ENCODE assay signal across 14 cellular contexts in the genomic region with DNA sequence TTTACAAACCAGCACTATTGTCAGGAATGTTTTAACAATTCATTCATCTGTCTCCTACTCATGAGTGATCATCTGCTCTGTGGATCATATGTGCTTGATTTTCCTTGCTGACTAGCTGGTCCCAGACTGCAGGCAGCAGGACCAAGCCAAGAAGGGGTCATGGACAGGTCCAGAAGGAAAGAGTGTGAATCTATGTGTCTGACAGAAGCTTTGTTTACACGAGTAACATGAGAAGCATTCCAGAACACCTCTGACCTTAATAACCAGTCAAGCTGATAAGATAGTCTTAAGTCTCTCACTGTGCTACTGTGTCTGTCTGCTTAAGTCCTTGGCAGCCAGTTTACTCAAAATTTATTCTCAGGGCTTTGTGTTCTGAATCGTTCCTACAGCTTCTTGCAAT. TPM values are rescaled to one million over a fixed set of nuclear protein-coding genes. Genes with fewer than 3 reads are reported as not detected.
DNase-seq lines count a peak whose midpoint lies in the region; ATAC-seq and TF ChIP-seq lines count a peak whose summit lies in the region.
"Had no signal": no experiment of that assay in that cellular context is flagged by ENCODE, and none has a peak within 500 bp of the region (broad histone marks: within the 10 kb centered on the region; RNA-seq: fewer than 3 reads in every experiment).

No MANE protein-coding gene starts in this region.

- no TSS peak for BruUV-seq in HCT116 (replicated peaks; lab: Mats Ljungman, UMichigan)

- CTCF ChIA-PET in HCT116 (lab: Charles Lee), result no interaction called here

- H3K9me2 ChIP-seq in HCT116 (ENCODE audit: insufficient read depth) (no peaks in the 10 kb centered on the region), hepatocyte (replicated peaks; ENCODE audit: insufficient read depth) (no peaks in the 10 kb centered on the region)

- intact Hi-C loops in HCT116 (cut with micrococcal nuclease), result no loop called here

- H3K4me1 ChIP-seq in HCT116 (ENCODE audit: control insufficient read depth in 1 of 2, insufficient read depth in 2 of 2, low read length in 2 of 2) (peaks cover 6% of the 10 kb centered on the region in 2 experiments; a peak in 2 of 4 replicates), hepatocyte (ENCODE audit: insufficient read depth) (peaks cover 5% of the 10 kb centered on the region)
- H3K4me1 ChIP-seq: gastrocnemius medialis had no signal

- POLR2A ChIA-PET in HCT116 (lab: Charles Lee), result no interaction called here

- no peak overlapping the region for H3K9ac ChIP-seq in HCT116 (ENCODE audit: low read length)
- H3K9ac ChIP-seq: KMS-11 had no signal

- H2AFZ ChIP-seq in HCT116 (ENCODE audit: low read depth, low read length, poor library complexity, severe bottlenecking) (no peak overlapping the region), hepatocyte (no peak overlapping the region)

- 4% methylated on average over 2 of the region's 2 CpGs for WGBS in hepatocyte (ENCODE audit: low lambda C conversion rate, missing lambda C conversion rate)

- H3K27me3 ChIP-seq in HCT116 (ENCODE audit: insufficient read depth, low read length), result no peaks in the 10 kb centered on the region
- no peaks in the 10 kb centered on the region for H3K27me3 ChIP-seq in hepatocyte
- H3K27me3 ChIP-seq: gastrocnemius medialis had no signal

- H4K20me1 ChIP-seq in HCT116 (ENCODE audit: insufficient read depth) (no peaks in the 10 kb centered on the region), hepatocyte (ENCODE audit: insufficient read depth, poor library complexity, severe bottlenecking) (no peaks in the 10 kb centered on the region)

- H3K36me3 ChIP-seq in HCT116 (ENCODE audit: control insufficient read depth in 1 of 2, insufficient read depth in 2 of 2, low read length in 2 of 2) (no peaks in the 10 kb centered on the region), hepatocyte (replicated peaks; ENCODE audit: insufficient read depth, low read depth) (no peaks in the 10 kb centered on the region)
- H3K36me3 ChIP-seq: gastrocnemius medialis had no signal

- RAD21 ChIA-PET in HCT116 (lab: Charles Lee; ENCODE audit: low non-redundant PET in 1 of 2, low total read pairs in 2 of 2, uncharacterized antibody in 2 of 2, unreplicated experiment in 2 of 2), result no interaction called here

- DNase-seq in HCT116 (ENCODE audit: low read depth, low spot score) (no peak), amniotic epithelial cell (ENCODE audit: low read depth) (peak; percentile 100), hepatocyte (ENCODE audit: low spot score) (peak; percentile 41), retina (peak; percentile 53), cerebellar cortex (ENCODE audit: low spot score) (no peak), HCEC 1CT (no peak)
- DNase-seq in stimulated activated CD4-positive, alpha-beta T cell treated with anti-CD3 and anti-CD28 coated beads, Interleukin-12 subunit alpha, Interleukin-12 subunit beta, amount 100 ng/mL, for 4 hours, result no peak
- DNase-seq: amygdala; COR-L47; gastrocnemius medialis; stimulated activated naive CD8-positive, alpha-beta T cell treated with anti-CD3 and anti-CD28 coated beads, Interleukin-15, Interleukin-2, amounts not matched to agents 100 U/mL and 50 U/mL, for 24 hours; SW 1271 had no signal

- no peak for TF ChIP-seq POLR2A in HCT116 (IDR thresholded peaks at IDR 0.05; ENCODE audit: borderline replicate concordance, extremely low read depth, insufficient read depth, insufficient read length)

- H3K4me2 ChIP-seq in HCT116 (ENCODE audit: low read length) (peak overlapping the region; percentile 24; the same call in 1 of the 2 replicates), hepatocyte (peak overlapping the region; percentile 38)
- H3K4me2 ChIP-seq: KMS-11 had no signal

- no peaks in the 10 kb centered on the region for H3K9me3 ChIP-seq in HCT116 (ENCODE audit: control insufficient read depth in 1 of 2, insufficient read depth in 1 of 2, low read depth in 1 of 2, low read length in 2 of 2)
- no peaks in the 10 kb centered on the region for H3K9me3 ChIP-seq in hepatocyte (ENCODE audit: low read depth)
- H3K9me3 ChIP-seq: gastrocnemius medialis had no signal

- H3K4me3 ChIP-seq in HCT116 (replicated peaks in 1 of 2; ENCODE audit: low read depth in 1 of 2, low read length in 2 of 2) (no peak overlapping the region), hepatocyte (no peak overlapping the region)
- H3K4me3 ChIP-seq: gastrocnemius medialis had no signal

- no peak for TF ChIP-seq CTCF in HCT116 (IDR thresholded peaks at IDR 0.05 in 2 of 3, conservative IDR thresholded peaks at IDR 0.05 in 1 of 3; ENCODE audit: borderline replicate concordance in 1 of 3, insufficient read depth in 1 of 3, low read depth in 2 of 3, low read length in 2 of 3)
- no peak for TF ChIP-seq CTCF in hepatocyte (IDR thresholded peaks at IDR 0.05; ENCODE audit: poor library complexity)

- no peak overlapping the region for H3K27ac ChIP-seq in HCT116 (ENCODE audit: low read depth, low read length)
- H3K27ac ChIP-seq in hepatocyte, result no peak overlapping the region
- H3K27ac ChIP-seq: gastrocnemius medialis, KMS-11 had no signal

- ATAC-seq in HCT116 (peak; percentile 55), HG03175 (IDR thresholded peaks at IDR 0.05; ENCODE audit: unreplicated experiment) (no peak)
- ATAC-seq: gastrocnemius medialis; stimulated activated naive CD8-positive, alpha-beta T cell treated with anti-CD3 and anti-CD28 coated beads, Interleukin-15, Interleukin-2, amounts not matched to agents 100 U/mL and 50 U/mL, for 24 hours had no signal

- H3K79me2 ChIP-seq in HCT116 (ENCODE audit: insufficient read depth, low read length) (no peaks in the 10 kb centered on the region), hepatocyte (no peaks in the 10 kb centered on the region)

- TF ChIP-seq RAD21 in HCT116 (IDR thresholded peaks at IDR 0.05; ENCODE audit: low read depth), result no peak

TF ChIP-seq in HCT116, 20 proteins besides CTCF, POLR2A, EP300 and RAD21:
- TF ChIP-seq SP1 (IDR thresholded peaks at IDR 0.05; ENCODE audit: low read depth), result no peak
- TF ChIP-seq, protein P1, sequence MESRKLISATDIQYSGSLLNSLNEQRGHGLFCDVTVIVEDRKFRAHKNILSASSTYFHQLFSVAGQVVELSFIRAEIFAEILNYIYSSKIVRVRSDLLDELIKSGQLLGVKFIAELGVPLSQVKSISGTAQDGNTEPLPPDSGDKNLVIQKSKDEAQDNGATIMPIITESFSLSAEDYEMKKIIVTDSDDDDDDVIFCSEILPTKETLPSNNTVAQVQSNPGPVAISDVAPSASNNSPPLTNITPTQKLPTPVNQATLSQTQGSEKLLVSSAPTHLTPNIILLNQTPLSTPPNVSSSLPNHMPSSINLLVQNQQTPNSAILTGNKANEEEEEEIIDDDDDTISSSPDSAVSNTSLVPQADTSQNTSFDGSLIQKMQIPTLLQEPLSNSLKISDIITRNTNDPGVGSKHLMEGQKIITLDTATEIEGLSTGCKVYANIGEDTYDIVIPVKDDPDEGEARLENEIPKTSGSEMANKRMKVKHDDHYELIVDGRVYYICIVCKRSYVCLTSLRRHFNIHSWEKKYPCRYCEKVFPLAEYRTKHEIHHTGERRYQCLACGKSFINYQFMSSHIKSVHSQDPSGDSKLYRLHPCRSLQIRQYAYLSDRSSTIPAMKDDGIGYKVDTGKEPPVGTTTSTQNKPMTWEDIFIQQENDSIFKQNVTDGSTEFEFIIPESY (IDR thresholded peaks at IDR 0.05; ENCODE audit: extremely low read depth, insufficient replicate concordance, low read length), result no peak
- TF ChIP-seq EZH2phosphoT487 (IDR thresholded peaks at IDR 0.05; ENCODE audit: borderline replicate concordance), result no peak
- no peak for TF ChIP-seq EGR1 (IDR thresholded peaks at IDR 0.05; ENCODE audit: low read depth)
- no peak for TF ChIP-seq EZH2 (IDR thresholded peaks at IDR 0.05)
- no peak for TF ChIP-seq CEBPB (IDR thresholded peaks at IDR 0.05; ENCODE audit: low read depth)
- no peak for TF ChIP-seq ZFX (IDR thresholded peaks at IDR 0.05)
- TF ChIP-seq FOSL1 (IDR thresholded peaks at IDR 0.05; ENCODE audit: low read depth), result no peak
- TF ChIP-seq, protein P2, sequence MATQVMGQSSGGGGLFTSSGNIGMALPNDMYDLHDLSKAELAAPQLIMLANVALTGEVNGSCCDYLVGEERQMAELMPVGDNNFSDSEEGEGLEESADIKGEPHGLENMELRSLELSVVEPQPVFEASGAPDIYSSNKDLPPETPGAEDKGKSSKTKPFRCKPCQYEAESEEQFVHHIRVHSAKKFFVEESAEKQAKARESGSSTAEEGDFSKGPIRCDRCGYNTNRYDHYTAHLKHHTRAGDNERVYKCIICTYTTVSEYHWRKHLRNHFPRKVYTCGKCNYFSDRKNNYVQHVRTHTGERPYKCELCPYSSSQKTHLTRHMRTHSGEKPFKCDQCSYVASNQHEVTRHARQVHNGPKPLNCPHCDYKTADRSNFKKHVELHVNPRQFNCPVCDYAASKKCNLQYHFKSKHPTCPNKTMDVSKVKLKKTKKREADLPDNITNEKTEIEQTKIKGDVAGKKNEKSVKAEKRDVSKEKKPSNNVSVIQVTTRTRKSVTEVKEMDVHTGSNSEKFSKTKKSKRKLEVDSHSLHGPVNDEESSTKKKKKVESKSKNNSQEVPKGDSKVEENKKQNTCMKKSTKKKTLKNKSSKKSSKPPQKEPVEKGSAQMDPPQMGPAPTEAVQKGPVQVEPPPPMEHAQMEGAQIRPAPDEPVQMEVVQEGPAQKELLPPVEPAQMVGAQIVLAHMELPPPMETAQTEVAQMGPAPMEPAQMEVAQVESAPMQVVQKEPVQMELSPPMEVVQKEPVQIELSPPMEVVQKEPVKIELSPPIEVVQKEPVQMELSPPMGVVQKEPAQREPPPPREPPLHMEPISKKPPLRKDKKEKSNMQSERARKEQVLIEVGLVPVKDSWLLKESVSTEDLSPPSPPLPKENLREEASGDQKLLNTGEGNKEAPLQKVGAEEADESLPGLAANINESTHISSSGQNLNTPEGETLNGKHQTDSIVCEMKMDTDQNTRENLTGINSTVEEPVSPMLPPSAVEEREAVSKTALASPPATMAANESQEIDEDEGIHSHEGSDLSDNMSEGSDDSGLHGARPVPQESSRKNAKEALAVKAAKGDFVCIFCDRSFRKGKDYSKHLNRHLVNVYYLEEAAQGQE (IDR thresholded peaks at IDR 0.05; ENCODE audit: low read depth), result no peak
- TF ChIP-seq CBX3 (IDR thresholded peaks at IDR 0.05; ENCODE audit: low read depth), result no peak
- TF ChIP-seq JUND (IDR thresholded peaks at IDR 0.05), result no peak

RNA-seq across cellular contexts. Expression of a gene that starts 39.0 kb away (rescaled TPM):
- total RNA-seq in HCT116 (2021; ENCODE audit: unreplicated experiment), result not detected
- not detected in 2 replicates for polyA plus RNA-seq in HCT116 (2012)
- total RNA-seq in hepatocyte, result 41.2 and 44.9 TPM in 2 replicates
- 25.7 and 27.7 TPM in 2 replicates for polyA plus RNA-seq in hepatocyte

RNA-seq across cellular contexts. Expression of a gene that starts 53.2 kb away (rescaled TPM):
- not detected for total RNA-seq in HCT116 (2021; ENCODE audit: unreplicated experiment)
- polyA plus RNA-seq in HCT116 (2012), result not detected in 2 replicates
- 15.0 and 16.7 TPM in 2 replicates for total RNA-seq in hepatocyte
- 6.2 and 8.6 TPM in 2 replicates for polyA plus RNA-seq in hepatocyte

Comparison
In these comparisons a context has a peak if more than half of its experiments do, and no peak if none do; other contexts are left out.
1. DNase-seq: peak in amniotic epithelial cell (single experiment), hepatocyte (single experiment) and retina (single experiment); none in HCT116 (single experiment), stimulated activated CD4-positive, alpha-beta T cell treated with anti-CD3 and anti-CD28 coated beads, Interleukin-12 subunit alpha, Interleukin-12 subunit beta, amount 100 ng/mL, for 4 hours (single experiment), cerebellar cortex (single experiment) and HCEC 1CT (single experiment).
2. RNA of a gene that starts 39.0 kb away (total RNA-seq): 41.2 to 44.9 TPM in hepatocyte; not detected in HCT116 (single experiment); every median in the first group is over 10 times any median in the second.
3. RNA of a gene that starts 53.2 kb away (total RNA-seq): 15.0 to 16.7 TPM in hepatocyte; not detected in HCT116 (single experiment); every median in the first group is over 10 times any median in the second.